Comparison of ENCODE assay signal across 9 cellular contexts in genomic region chr9:81729141-81729540, GRCh38. TPM values are rescaled to one million over a fixed set of nuclear protein-coding genes. Genes with fewer than 3 reads are reported as not detected.
A peak's percentile ranks its signal among the peaks of the same experiment; 100 is the strongest.
DNase-seq lines count a peak whose midpoint lies in the region; ATAC-seq and TF ChIP-seq lines count a peak whose summit lies in the region.
"Had no signal": no experiment of that assay in that cellular context is flagged by ENCODE, and none has a peak within 500 bp of the region (broad histone marks: within the 10 kb centered on the region; RNA-seq: fewer than 3 reads in every experiment).

No MANE protein-coding gene starts in this region.

- no peaks in the 10 kb centered on the region for H3K9me3 ChIP-seq in right lobe of liver

- WGBS in right lobe of liver (ENCODE audit: insufficient coverage, low coverage, low lambda C conversion rate, missing lambda C conversion rate): 47% methylated on average over 4 of the region's 4 CpGs

- H3K4me1 ChIP-seq in right lobe of liver: no peaks in the 10 kb centered on the region

- intact Hi-C loops in right lobe of liver (cut with DNase I): no loop called here

- H3K27me3 ChIP-seq in right lobe of liver: no peaks in the 10 kb centered on the region

- DNase-seq in right lobe of liver (no peak), NOMO-1 treated with DMSO at 0.1 percent for 48 hours (lab: John Stamatoyannopoulos, UW; ENCODE audit: unreplicated experiment) (no peak), NCI-H2196 treated with DMSO at 0.1 percent for 48 hours (lab: John Stamatoyannopoulos, UW; ENCODE audit: unreplicated experiment) (no peak), NCI-H187 (lab: John Stamatoyannopoulos, UW) (no peak)
- DNase-seq: activated CD8-positive, alpha-beta memory T cell treated with anti-CD3 and anti-CD28 coated beads, Interleukin-2, amount 50 U/mL, for 4 hours; NCI-H1436 treated with DMSO at 0.1 percent for 48 hours had no signal

- peak; percentile 79 for ATAC-seq in GM19035 (IDR thresholded peaks at IDR 0.05; ENCODE audit: unreplicated experiment)
- ATAC-seq in HG02588 (IDR thresholded peaks at IDR 0.05; ENCODE audit: unreplicated experiment): peak; percentile 76
- peak; percentile 54 for ATAC-seq in HG03521 (IDR thresholded peaks at IDR 0.05; ENCODE audit: unreplicated experiment)
- peak; percentile 55 to 73 (median 58) for ATAC-seq in right lobe of liver

- no peak overlapping the region for H3K27ac ChIP-seq in right lobe of liver

- H3K36me3 ChIP-seq in right lobe of liver: no peaks in the 10 kb centered on the region

- H3K4me3 ChIP-seq in right lobe of liver: peak overlapping the region in 2 of 3 donors; percentile 12 to 22

- no peak for TF ChIP-seq CTCF in right lobe of liver (IDR thresholded peaks at IDR 0.05)

- no peak for TF ChIP-seq POLR2A in right lobe of liver (IDR thresholded peaks at IDR 0.05)

RNA-seq across cellular contexts. Expression of gene TLE1, which starts 39.8 kb away (rescaled TPM):
- total RNA-seq in right lobe of liver: 10 to 100 TPM; 31.9 to 62.9 (median 58.0) TPM
